Comparison of ENCODE assay signal across 1 cellular context in genomic region chr11:1113405-1114201, GRCh38.
TF ChIP-seq lines count a peak whose summit lies in the region.

No MANE protein-coding gene starts in this region.

TF ChIP-seq in H1, 55 proteins besides CTCF, POLR2A, EP300 and RAD21:
- TF ChIP-seq EGR1 (IDR thresholded peaks at IDR 0.05; ENCODE audit: borderline replicate concordance, low read depth, low read length) (no peak), RXRA (IDR thresholded peaks at IDR 0.05; ENCODE audit: insufficient read depth, low read depth, low read length) (no peak), CTBP2 (IDR thresholded peaks at IDR 0.05; ENCODE audit: borderline replicate concordance, insufficient read depth, insufficient read length, low read length) (no peak), SP2 (IDR thresholded peaks at IDR 0.05; ENCODE audit: low read length) (no peak), NANOG (IDR thresholded peaks at IDR 0.05; ENCODE audit: insufficient read depth, low read depth, low read length, poor library complexity, severe bottlenecking) (no peak), CHD7 (IDR thresholded peaks at IDR 0.05; ENCODE audit: insufficient replicate concordance, low read length) (no peak), POLR2AphosphoS5 (IDR thresholded peaks at IDR 0.05; ENCODE audit: low read depth, low read length) (no peak), HDAC6 (IDR thresholded peaks at IDR 0.05; ENCODE audit: low read depth, low read length) (no peak), GABPA (IDR thresholded peaks at IDR 0.05; ENCODE audit: borderline replicate concordance, insufficient read depth, low read length) (no peak), JUND (IDR thresholded peaks at IDR 0.05; ENCODE audit: low read length) (no peak)
